ENCODE assay signal across 10 cellular contexts in genomic region chr2:3470166-3470651, GRCh38. TPM values are rescaled to one million over a fixed set of nuclear protein-coding genes. Genes with fewer than 3 reads are reported as not detected.
DNase-seq lines count a peak whose midpoint lies in the region; ATAC-seq, FAIRE-seq and TF ChIP-seq lines count a peak whose summit lies in the region.
"Had no signal": no experiment of that assay in that cellular context is flagged by ENCODE, and none has a peak within 500 bp of the region (broad histone marks: within the 10 kb centered on the region; RNA-seq: fewer than 3 reads in every experiment).

No MANE protein-coding gene starts in this region.

- no peak overlapping the region for H3K4me3 ChIP-seq in LNCaP clone FGC (ENCODE audit: low read depth, low read length)
- H3K4me3 ChIP-seq in dorsolateral prefrontal cortex = no peak overlapping the region
- H3K4me3 ChIP-seq in HepG2 (replicated peaks in 1 of 3; ENCODE audit: insufficient read depth in 1 of 3, low read depth in 2 of 3, low read length in 3 of 3) = no peak overlapping the region
- H3K4me3 ChIP-seq in Karpas-422 (ENCODE audit: low read length) = no peak overlapping the region
- H3K4me3 ChIP-seq: neural progenitor cell had no signal

- no peak overlapping the region for H2AFZ ChIP-seq in HepG2 (ENCODE audit: low read length)
- H2AFZ ChIP-seq in Karpas-422 (ENCODE audit: low read length) = no peak overlapping the region
- H2AFZ ChIP-seq: neural progenitor cell had no signal

- no peak for ATAC-seq in HepG2

- peaks cover 30% of the 10 kb centered on the region for H3K4me1 ChIP-seq in HepG2 (ENCODE audit: insufficient read depth, low read length)
- no peaks in the 10 kb centered on the region for H3K4me1 ChIP-seq in Karpas-422 (ENCODE audit: low read length)
- H3K4me1 ChIP-seq: neural progenitor cell had no signal

- no peak for TF ChIP-seq RAD21 in HepG2 (CRISPR knock-in tag; IDR thresholded peaks at IDR 0.05)

- intact Hi-C loops in dorsolateral prefrontal cortex (cut with DNase I) = loop anchor here in 1 of 2 donors (5.0 kb wide), 1 partner anchor 87 kb away; the partner anchor contains the start of gene RNASEH1
- intact Hi-C loops in HepG2 (cut with micrococcal nuclease; ENCODE audit: unreplicated experiment) = no loop called here

- H4K20me1 ChIP-seq in HepG2 (ENCODE audit: insufficient read depth, low read length) = no peaks in the 10 kb centered on the region
- H4K20me1 ChIP-seq in Karpas-422 (ENCODE audit: insufficient read depth, low read depth, low read length) = no peaks in the 10 kb centered on the region

- TF ChIP-seq CTCF in LNCaP clone FGC (IDR thresholded peaks at IDR 0.05; ENCODE audit: control insufficient read depth, extremely low read depth, insufficient read depth) = no peak
- TF ChIP-seq CTCF in dorsolateral prefrontal cortex (IDR thresholded peaks at IDR 0.05 in 54 of 56, conservative IDR thresholded peaks at IDR 0.05 in 2 of 56; ENCODE audit: low read depth in 1 of 56, partially characterized antibody in 56 of 56) = no peak
- no peak for TF ChIP-seq CTCF in HepG2 (CRISPR knock-in tag; IDR thresholded peaks at IDR 0.05)

- DNase-seq in LNCaP clone FGC (ENCODE audit: low read depth) (peak; percentile 95), dorsolateral prefrontal cortex (peak in 3 of 10 donors; percentile 30 to 62 (median 42)), HepG2 (ENCODE audit: low spot score) (no peak), GM12891 (ENCODE audit: insufficient read length, low spot score) (no peak), Karpas-422 (no peak), MV-4-11 (lab: John Stamatoyannopoulos, UW) (no peak)
- no peak for DNase-seq in effector CD4-positive, alpha-beta T cell
- DNase-seq: effector CD8-positive, alpha-beta T cell had no signal

- POLR2A ChIA-PET in HepG2 (lab: Yijun Ruan, JAX) = no interaction called here

- H3K27me3 ChIP-seq in dorsolateral prefrontal cortex = no peaks in the 10 kb centered on the region
- no peaks in the 10 kb centered on the region for H3K27me3 ChIP-seq in HepG2 (ENCODE audit: control insufficient read depth in 1 of 2, insufficient read depth in 2 of 2, low read length in 2 of 2)
- no peaks in the 10 kb centered on the region for H3K27me3 ChIP-seq in Karpas-422 (ENCODE audit: low read length)
- H3K27me3 ChIP-seq: neural progenitor cell had no signal

- H3K9ac ChIP-seq in HepG2 (ENCODE audit: insufficient read depth, low read depth, low read length) (no peak overlapping the region), Karpas-422 (ENCODE audit: low read length) (no peak overlapping the region)
- H3K9ac ChIP-seq: neural progenitor cell had no signal

- no peaks in the 10 kb centered on the region for H3K9me2 ChIP-seq in Karpas-422 (replicated peaks; ENCODE audit: insufficient read depth, low read length)

- WGBS in HepG2 (ENCODE audit: low lambda C conversion rate) = 97% methylated on average over 14 of the region's 17 CpGs

- CTCF ChIA-PET in HepG2 (lab: Yijun Ruan, JAX; ENCODE audit: low intra/inter-chr PET ratio, low total read pairs) = no interaction called here

- H3K36me3 ChIP-seq in HepG2 (replicated peaks in 1 of 2; ENCODE audit: control insufficient read depth in 1 of 2, insufficient read depth in 2 of 2, low read length in 2 of 2) (peaks cover 12 to 30% of the 10 kb centered on the region in 2 experiments; a peak in 4 of 5 replicates), Karpas-422 (ENCODE audit: insufficient read depth, low read length) (peaks cover 3% of the 10 kb centered on the region; the same call in 1 of the 2 replicates)
- H3K36me3 ChIP-seq: neural progenitor cell had no signal

- TF ChIP-seq EP300 in HepG2 (IDR thresholded peaks at IDR 0.05; ENCODE audit: low read depth in 2 of 2, low read length in 2 of 2) = no peak
- no peak for TF ChIP-seq EP300 in HepG2 (CRISPR knock-in tag; IDR thresholded peaks at IDR 0.05; ENCODE audit: borderline replicate concordance)

- H3K27ac ChIP-seq in dorsolateral prefrontal cortex (peak overlapping the region in 49 of 59 donors; percentile 0 to 78 (median 57)), HepG2 (ENCODE audit: extremely low read length, insufficient read depth, low read length) (no peak overlapping the region), temporal lobe (ENCODE audit: low read depth, low read length) (peak overlapping the region; percentile 48), Karpas-422 (ENCODE audit: low read length) (no peak overlapping the region)
- H3K27ac ChIP-seq: neural progenitor cell had no signal

- H3K79me2 ChIP-seq in HepG2 (ENCODE audit: insufficient read depth, low read length) (no peaks in the 10 kb centered on the region), Karpas-422 (ENCODE audit: low read length) (no peaks in the 10 kb centered on the region)

- FAIRE-seq in HepG2 (lab: Jason Lieb, UNC) (no peak), GM12891 (lab: Jason Lieb, UNC) (no peak)

- no peak overlapping the region for H3K4me2 ChIP-seq in HepG2 (ENCODE audit: low read depth, low read length)
- no peak overlapping the region for H3K4me2 ChIP-seq in Karpas-422 (ENCODE audit: low read depth, low read length, poor library complexity, severe bottlenecking)
- H3K4me2 ChIP-seq: neural progenitor cell had no signal

- no peaks in the 10 kb centered on the region for H3K9me3 ChIP-seq in HepG2 (ENCODE audit: low read length)
- H3K9me3 ChIP-seq in Karpas-422 (ENCODE audit: low read length) = no peaks in the 10 kb centered on the region

- no peak for TF ChIP-seq POLR2A in HepG2 (IDR thresholded peaks at IDR 0.05; ENCODE audit: insufficient read depth in 1 of 2, low read depth in 2 of 2, low read length in 2 of 2)
- no peak for TF ChIP-seq POLR2A in GM12891 (IDR thresholded peaks at IDR 0.05; ENCODE audit: low read depth, low read length)

- in situ Hi-C loops in HepG2 (cut with HindIII; ENCODE audit: extremely low pct_ligation_motif_present, low pct_unique_long_range_greater_than_20kb) = no loop called here

- BruUV-seq in HepG2 (replicated peaks; lab: Mats Ljungman, UMichigan) = no TSS peak

TF ChIP-seq in HepG2, 621 proteins besides CTCF, POLR2A, EP300 and RAD21:
- no peak for TF ChIP-seq TRIM24 (CRISPR knock-in tag; IDR thresholded peaks at IDR 0.05)
- TF ChIP-seq ZNF280B (CRISPR knock-in tag; IDR thresholded peaks at IDR 0.05; ENCODE audit: borderline replicate concordance) = peak; percentile 20; the same call in 1 of the 2 replicates
TF ChIP-seq in HepG2: peak in this region for 1.

TF ChIP-seq in GM12891, 5 proteins besides CTCF, POLR2A, EP300 and RAD21:
- TF ChIP-seq TAF1 (IDR thresholded peaks at IDR 0.05; ENCODE audit: low read depth, low read length) = no peak
- no peak for TF ChIP-seq SPI1 (IDR thresholded peaks at IDR 0.05; ENCODE audit: low read depth, low read length)

RNA-seq across cellular contexts. Expression of gene ADI1, which starts 49.1 kb away (rescaled TPM):
- total RNA-seq in dorsolateral prefrontal cortex (10 to 100 TPM; 18.6 to 47.4 (median 29.0) TPM), HepG2 (2016; rRNA removed; fragmentation: Illumina TruSeq; extraction: Trizol) (123 and 135 TPM in 2 replicates), temporal lobe (10.8 TPM)
- 16.6 and 17.0 TPM in 2 replicates for total RNA-seq in HepG2 (2016; cell fraction: cytosol; rRNA removed; fragmentation: Illumina TruSeq; extraction: Trizol; ENCODE audit: low read depth)
- 124 and 138 TPM in 2 replicates for total RNA-seq in HepG2 (2016; cell fraction: insoluble cytoplasmic fraction; rRNA removed; fragmentation: Illumina TruSeq; extraction: Trizol)
- total RNA-seq in HepG2 (2016; cell fraction: membrane; rRNA removed; fragmentation: Illumina TruSeq; extraction: Trizol) = 45.5 and 47.8 TPM in 2 replicates
- 54.5 and 64.3 TPM in 2 replicates for total RNA-seq in HepG2 (2016; cell fraction: nucleus; rRNA removed; fragmentation: Illumina TruSeq; extraction: Trizol)
- polyA plus RNA-seq in HepG2 (2011; rRNA removed) = 21.3 and 28.7 TPM in 2 replicates
- polyA plus RNA-seq in HepG2 (2011; cell fraction: cytosol; rRNA removed) = 22.7 and 24.5 TPM in 2 replicates
- 16.1 and 17.6 TPM in 2 replicates for polyA plus RNA-seq in HepG2 (2011; cell fraction: nucleus; rRNA removed)
- 22.9 and 33.0 TPM in 2 replicates for polyA plus RNA-seq in HepG2 (2012)
- 20.5 and 20.6 TPM in 2 replicates for polyA plus RNA-seq in HepG2 (2016; cell fraction: cytosol; fragmentation: Illumina TruSeq; extraction: Trizol; ENCODE audit: low read depth)
- 160 TPM in 2 replicates for polyA plus RNA-seq in HepG2 (2016; cell fraction: insoluble cytoplasmic fraction; fragmentation: Illumina TruSeq; extraction: Trizol; ENCODE audit: low read depth)
- 42.7 and 43.1 TPM in 2 replicates for polyA plus RNA-seq in HepG2 (2016; cell fraction: membrane; fragmentation: Illumina TruSeq; extraction: Trizol; ENCODE audit: low read depth)
- 92.2 and 100 TPM in 2 replicates for polyA plus RNA-seq in HepG2 (2016; cell fraction: nucleus; fragmentation: Illumina TruSeq; extraction: Trizol; ENCODE audit: insufficient read depth, low read depth)
- 15.1 and 19.1 TPM in 2 replicates for polyA minus RNA-seq in HepG2 (2011; rRNA and poly(A)+ RNA removed; ENCODE audit: low replicate concordance)
- 13.2 and 18.8 TPM in 2 replicates for polyA minus RNA-seq in HepG2 (2011; cell fraction: cytosol; rRNA and poly(A)+ RNA removed)
- polyA minus RNA-seq in HepG2 (2011; cell fraction: nucleus; rRNA and poly(A)+ RNA removed) = 19.3 and 23.8 TPM in 2 replicates
- 16.1 TPM for polyA plus RNA-seq in GM12891 (2012; ENCODE audit: low read depth, missing spikeins)
- total RNA-seq in Karpas-422 (2014; rRNA removed; shearing (Covaris generic); ENCODE audit: low replicate concordance) = 68.6 and 74.0 TPM in 2 replicates

Comparison
In these comparisons a context has a peak if more than half of its experiments do, and no peak if none do; other contexts are left out.
1. H3K27ac ChIP-seq: peak in dorsolateral prefrontal cortex (49 of 59) and temporal lobe (single experiment); none in HepG2 (single experiment) and Karpas-422 (single experiment).